ENCODE assay signal across 11 cellular contexts in genomic region chr11:69541501-69542313, GRCh38.
DNase-seq lines count a peak whose midpoint lies in the region; ATAC-seq and TF ChIP-seq lines count a peak whose summit lies in the region.
"Had no signal": no experiment of that assay in that cellular context is flagged by ENCODE, and none has a peak within 500 bp of the region (broad histone marks: within the 10 kb centered on the region; RNA-seq: fewer than 3 reads in every experiment).

No MANE protein-coding gene starts in this region.

- no peak overlapping the region for H3K27ac ChIP-seq in GM23248
- H3K27ac ChIP-seq in coronary artery, result peak overlapping the region; percentile 56 to 86
- H3K27ac ChIP-seq in osteoblast (ENCODE audit: low read depth, low read length), result peak overlapping the region; percentile 58
- H3K27ac ChIP-seq: KMS-11, RWPE1 had no signal

- DNase-seq in Caki2 (ENCODE audit: low read depth), result peak; percentile 64
- DNase-seq in GM23248, result peak; percentile 81
- peak; percentile 68 for DNase-seq in coronary artery (ENCODE audit: low spot score)
- DNase-seq in osteoblast (ENCODE audit: insufficient read length, low spot score, missing footprints), result peak; percentile 93
- no peak for DNase-seq in naive thymus-derived CD8-positive, alpha-beta T cell
- DNase-seq in GM13976 (ENCODE audit: low spot score), result no peak
- DNase-seq: H7, hypothalamus had no signal

- no peak overlapping the region for H3K27ac Mint-ChIP-seq in naive thymus-derived CD8-positive, alpha-beta T cell

- H3K4me3 Mint-ChIP-seq in naive thymus-derived CD8-positive, alpha-beta T cell, result no peak overlapping the region

- H3K4me1 ChIP-seq in GM23248 (ENCODE audit: insufficient read depth) (peaks cover 11% of the 10 kb centered on the region), osteoblast (ENCODE audit: insufficient read depth, low read length) (peaks cover 18% of the 10 kb centered on the region)

- H3K27me3 Mint-ChIP-seq in naive thymus-derived CD8-positive, alpha-beta T cell, result peaks cover 12 to 65% (median 46%) of the 10 kb centered on the region in 5 donors

- H3K9me2 ChIP-seq in GM23248 (ENCODE audit: insufficient read depth), result no peaks in the 10 kb centered on the region

- 37 to 42% methylated on average over 8 of the region's 8 CpGs for WGBS in GM23248 (ENCODE audit: low coverage in 1 of 2, low lambda C conversion rate in 2 of 2, missing lambda C conversion rate in 2 of 2), 2 experiments

- H3K4me3 ChIP-seq in GM23248, result no peak overlapping the region
- no peak overlapping the region for H3K4me3 ChIP-seq in coronary artery
- H3K4me3 ChIP-seq in osteoblast (ENCODE audit: insufficient read depth, low read length), result peak overlapping the region; percentile 8

- peaks cover 6 to 12% (median 10%) of the 10 kb centered on the region in 4 donors for H3K4me1 Mint-ChIP-seq in naive thymus-derived CD8-positive, alpha-beta T cell

- no peaks in the 10 kb centered on the region for H3K36me3 Mint-ChIP-seq in naive thymus-derived CD8-positive, alpha-beta T cell

- in situ Hi-C loops in Caki2 (cut with HindIII; ENCODE audit: low pct_unique_long_range_greater_than_20kb, low sequenced_read_pairs) (no loop called here), GM23248 (cut with MboI) (no loop called here), GM13976 (cut with MboI; ENCODE audit: low sequenced_read_pairs, unreplicated experiment) (no loop called here)

- H4K20me1 ChIP-seq in GM23248 (ENCODE audit: insufficient read depth) (no peaks in the 10 kb centered on the region), osteoblast (ENCODE audit: insufficient read depth, low read length) (no peaks in the 10 kb centered on the region)

- H3K9me3 Mint-ChIP-seq in naive thymus-derived CD8-positive, alpha-beta T cell, result peaks cover 0 to 10% (median 0%) of the 10 kb centered on the region in 9 donors

- POLR2A ChIA-PET in naive thymus-derived CD8-positive, alpha-beta T cell (lab: Charles Lee), result no interaction called here

- H2AFZ ChIP-seq in GM23248 (no peak overlapping the region), osteoblast (ENCODE audit: low read length) (peak overlapping the region; percentile 39)

- H3K9me3 ChIP-seq in GM23248 (ENCODE audit: low read depth) (no peaks in the 10 kb centered on the region), osteoblast (ENCODE audit: low read depth, low read length) (no peaks in the 10 kb centered on the region)

- H3K79me2 ChIP-seq in GM23248 (ENCODE audit: insufficient read depth) (no peaks in the 10 kb centered on the region), osteoblast (ENCODE audit: insufficient read depth, low read length) (no peaks in the 10 kb centered on the region)

- TF ChIP-seq CTCF in coronary artery (IDR thresholded peaks at IDR 0.05), result no peak
- TF ChIP-seq CTCF in osteoblast (IDR thresholded peaks at IDR 0.05; ENCODE audit: extremely low read depth, low read depth, low read length), result no peak
- TF ChIP-seq CTCF in GM13976 (IDR thresholded peaks at IDR 0.05; ENCODE audit: borderline replicate concordance, control extremely low read depth, extremely low read depth, insufficient read depth, missing control alignments), result no peak

- H3F3A ChIP-seq in GM23248 (ENCODE audit: insufficient read depth), result no peaks in the 10 kb centered on the region

- H3K27me3 ChIP-seq in GM23248 (replicated peaks; ENCODE audit: insufficient read depth) (no peaks in the 10 kb centered on the region), osteoblast (ENCODE audit: insufficient read depth, low read length) (no peaks in the 10 kb centered on the region)

- no peak for ATAC-seq in naive thymus-derived CD8-positive, alpha-beta T cell
- no peak for ATAC-seq in HG02852 (IDR thresholded peaks at IDR 0.05; ENCODE audit: unreplicated experiment)

- H3K9ac ChIP-seq in GM23248, result no peak overlapping the region
- H3K9ac ChIP-seq: KMS-11 had no signal

- H3K4me2 ChIP-seq in GM23248 (ENCODE audit: unreplicated experiment) (no peak overlapping the region), osteoblast (ENCODE audit: insufficient read depth, low read length) (peak overlapping the region; percentile 40)
- H3K4me2 ChIP-seq: KMS-11 had no signal

- H3K36me3 ChIP-seq in GM23248 (ENCODE audit: low read depth) (no peaks in the 10 kb centered on the region), osteoblast (ENCODE audit: insufficient read depth, low read length) (no peaks in the 10 kb centered on the region)

Comparison
In these comparisons a context has a peak if more than half of its experiments do, and no peak if none do; other contexts are left out.
1. DNase-seq: peak in Caki2 (single experiment), GM23248 (single experiment), coronary artery (single experiment) and osteoblast (single experiment); none in naive thymus-derived CD8-positive, alpha-beta T cell (0 of 10) and GM13976 (single experiment).